ENCODE assay signal across 8 cellular contexts in the genomic region with DNA sequence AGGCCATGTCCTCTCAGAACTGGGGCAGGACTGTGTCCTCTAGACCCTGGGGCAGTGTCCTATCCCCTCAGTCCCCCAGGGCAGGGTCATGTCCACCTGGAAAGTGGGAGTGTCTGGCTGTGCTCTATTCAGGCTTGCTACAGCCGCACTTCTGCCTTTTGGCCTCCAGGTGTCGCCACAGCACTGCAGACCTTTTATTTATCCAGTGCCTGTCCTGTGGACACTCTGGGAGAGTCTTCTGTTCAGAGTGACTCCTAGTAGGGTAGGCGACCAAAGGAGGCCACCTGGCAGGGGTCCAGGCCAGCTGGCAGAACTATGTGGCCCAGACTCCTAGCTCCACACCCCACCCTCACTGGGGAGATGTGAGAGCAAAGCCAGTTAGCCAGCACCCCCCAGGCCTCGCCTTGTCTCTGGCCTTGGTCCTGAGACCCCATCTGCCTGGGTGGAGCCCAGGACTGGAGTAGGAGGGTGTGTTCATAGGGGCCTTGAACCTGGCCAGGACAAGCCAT. TPM values are rescaled to one million over a fixed set of nuclear protein-coding genes. Genes with fewer than 3 reads are reported as not detected.
DNase-seq lines count a peak whose midpoint lies in the region; ATAC-seq and TF ChIP-seq lines count a peak whose summit lies in the region.

No MANE protein-coding gene starts in this region.

- RAD21 ChIA-PET in HCT116 (lab: Charles Lee; ENCODE audit: low non-redundant PET in 1 of 2, low total read pairs in 2 of 2, uncharacterized antibody in 2 of 2, unreplicated experiment in 2 of 2), result no interaction called here

- H3K27ac ChIP-seq in HCT116 (ENCODE audit: low read depth, low read length), result no peak overlapping the region

- CTCF ChIA-PET in HCT116 (lab: Charles Lee), result interaction anchor here (1.3 kb wide), 1 partner anchor 205 kb away, joined by 7 read pairs; no protein-coding TSS in a partner anchor

- peak; percentile 98 for TF ChIP-seq RAD21 in HCT116 (IDR thresholded peaks at IDR 0.05; ENCODE audit: low read depth)

- no peak overlapping the region for H3K4me3 ChIP-seq in HCT116 (replicated peaks in 1 of 2; ENCODE audit: low read depth in 1 of 2, low read length in 2 of 2)

- no peaks in the 10 kb centered on the region for H3K9me3 ChIP-seq in HCT116 (ENCODE audit: control insufficient read depth in 1 of 2, insufficient read depth in 1 of 2, low read depth in 1 of 2, low read length in 2 of 2)

- DNase-seq in CMK (ENCODE audit: low read depth) (peak; percentile 35), HCT116 (ENCODE audit: low read depth, low spot score) (no peak), NCI-H460 (ENCODE audit: extremely low read depth, low read depth) (peak; percentile 56), dermis microvascular lymphatic vessel endothelial cell (ENCODE audit: low read depth in 2 of 2) (peak; percentile 50 to 70), medulla oblongata (ENCODE audit: extremely low spot score) (peak; percentile 78)
- DNase-seq in activated CD4-positive, alpha-beta T cell treated with anti-CD3 and anti-CD28 coated beads, Interleukin-2, amount 50 U/mL, for 1 hour, result peak; percentile 65
- peak; percentile 44 to 45 for DNase-seq in stimulated activated CD8-positive, alpha-beta memory T cell treated with anti-CD3 and anti-CD28 coated beads, Interleukin-2, amount 100 ng/mL, for 48 hours (ENCODE audit: low read depth in 2 of 2)

- no peak for TF ChIP-seq POLR2A in HCT116 (IDR thresholded peaks at IDR 0.05; ENCODE audit: borderline replicate concordance, extremely low read depth, insufficient read depth, insufficient read length)

- H3K27me3 ChIP-seq in HCT116 (ENCODE audit: insufficient read depth, low read length), result no peaks in the 10 kb centered on the region

- peaks cover 7 to 15% of the 10 kb centered on the region in 2 experiments; a peak in 3 of 4 replicates for H3K4me1 ChIP-seq in HCT116 (ENCODE audit: control insufficient read depth in 1 of 2, insufficient read depth in 2 of 2, low read length in 2 of 2)

- intact Hi-C loops in HCT116 (cut with micrococcal nuclease), result loop anchor here (1.0 to 10.0 kb wide), 6 partner anchors 190 to 1080 kb away; partner anchors contain the start of gene SMARCC1

- ATAC-seq in HCT116, result peak; percentile 92
- ATAC-seq in HG03521 (IDR thresholded peaks at IDR 0.05; ENCODE audit: unreplicated experiment), result no peak

- TF ChIP-seq CTCF in HCT116 (IDR thresholded peaks at IDR 0.05 in 2 of 3, conservative IDR thresholded peaks at IDR 0.05 in 1 of 3; ENCODE audit: borderline replicate concordance in 1 of 3, insufficient read depth in 1 of 3, low read depth in 2 of 3, low read length in 2 of 3), result peak; percentile 94 to 96 (median 94)

- no peak overlapping the region for H3K4me2 ChIP-seq in HCT116 (ENCODE audit: low read length)

- no peaks in the 10 kb centered on the region for H3K9me2 ChIP-seq in HCT116 (ENCODE audit: insufficient read depth)

- no peak overlapping the region for H2AFZ ChIP-seq in HCT116 (ENCODE audit: low read depth, low read length, poor library complexity, severe bottlenecking)

- no peaks in the 10 kb centered on the region for H3K36me3 ChIP-seq in HCT116 (ENCODE audit: control insufficient read depth in 1 of 2, insufficient read depth in 2 of 2, low read length in 2 of 2)

- POLR2A ChIA-PET in HCT116 (lab: Charles Lee), result no interaction called here

- no peaks in the 10 kb centered on the region for H4K20me1 ChIP-seq in HCT116 (ENCODE audit: insufficient read depth)

- BruUV-seq in HCT116 (replicated peaks; lab: Mats Ljungman, UMichigan), result no TSS peak

- H3K79me2 ChIP-seq in HCT116 (ENCODE audit: insufficient read depth, low read length), result no peaks in the 10 kb centered on the region

- H3K9ac ChIP-seq in HCT116 (ENCODE audit: low read length), result no peak overlapping the region

TF ChIP-seq in HCT116, 20 proteins besides CTCF, POLR2A, EP300 and RAD21:
- TF ChIP-seq SRF (IDR thresholded peaks at IDR 0.05; ENCODE audit: low read depth) (no peak), SP1 (IDR thresholded peaks at IDR 0.05; ENCODE audit: low read depth) (no peak), POLR2AphosphoS5 (IDR thresholded peaks at IDR 0.05; ENCODE audit: low read depth, low read length) (no peak), CEBPB (IDR thresholded peaks at IDR 0.05; ENCODE audit: low read depth) (no peak), ELF1 (IDR thresholded peaks at IDR 0.05; ENCODE audit: borderline replicate concordance, low read depth) (no peak), FOSL1 (IDR thresholded peaks at IDR 0.05; ENCODE audit: low read depth) (no peak), SIN3A (IDR thresholded peaks at IDR 0.05; ENCODE audit: low read depth) (no peak), TCF7L2 (IDR thresholded peaks at IDR 0.05; ENCODE audit: borderline replicate concordance, extremely low read depth, insufficient read depth, insufficient read length) (no peak), YY1 (IDR thresholded peaks at IDR 0.05; ENCODE audit: extremely low read depth, insufficient replicate concordance, low read depth, low read length) (no peak), JUND (IDR thresholded peaks at IDR 0.05) (no peak), EGR1 (IDR thresholded peaks at IDR 0.05; ENCODE audit: low read depth) (no peak), EZH2phosphoT487 (IDR thresholded peaks at IDR 0.05; ENCODE audit: borderline replicate concordance) (no peak), ZNF274 (IDR thresholded peaks at IDR 0.05; ENCODE audit: low read depth, low read length) (no peak), CBX3 (IDR thresholded peaks at IDR 0.05; ENCODE audit: low read depth) (no peak), EZH2 (IDR thresholded peaks at IDR 0.05) (no peak), ZFX (IDR thresholded peaks at IDR 0.05) (no peak)
- TF ChIP-seq, protein P1, sequence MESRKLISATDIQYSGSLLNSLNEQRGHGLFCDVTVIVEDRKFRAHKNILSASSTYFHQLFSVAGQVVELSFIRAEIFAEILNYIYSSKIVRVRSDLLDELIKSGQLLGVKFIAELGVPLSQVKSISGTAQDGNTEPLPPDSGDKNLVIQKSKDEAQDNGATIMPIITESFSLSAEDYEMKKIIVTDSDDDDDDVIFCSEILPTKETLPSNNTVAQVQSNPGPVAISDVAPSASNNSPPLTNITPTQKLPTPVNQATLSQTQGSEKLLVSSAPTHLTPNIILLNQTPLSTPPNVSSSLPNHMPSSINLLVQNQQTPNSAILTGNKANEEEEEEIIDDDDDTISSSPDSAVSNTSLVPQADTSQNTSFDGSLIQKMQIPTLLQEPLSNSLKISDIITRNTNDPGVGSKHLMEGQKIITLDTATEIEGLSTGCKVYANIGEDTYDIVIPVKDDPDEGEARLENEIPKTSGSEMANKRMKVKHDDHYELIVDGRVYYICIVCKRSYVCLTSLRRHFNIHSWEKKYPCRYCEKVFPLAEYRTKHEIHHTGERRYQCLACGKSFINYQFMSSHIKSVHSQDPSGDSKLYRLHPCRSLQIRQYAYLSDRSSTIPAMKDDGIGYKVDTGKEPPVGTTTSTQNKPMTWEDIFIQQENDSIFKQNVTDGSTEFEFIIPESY (IDR thresholded peaks at IDR 0.05; ENCODE audit: extremely low read depth, insufficient replicate concordance, low read length), result no peak
- TF ChIP-seq, protein P2, sequence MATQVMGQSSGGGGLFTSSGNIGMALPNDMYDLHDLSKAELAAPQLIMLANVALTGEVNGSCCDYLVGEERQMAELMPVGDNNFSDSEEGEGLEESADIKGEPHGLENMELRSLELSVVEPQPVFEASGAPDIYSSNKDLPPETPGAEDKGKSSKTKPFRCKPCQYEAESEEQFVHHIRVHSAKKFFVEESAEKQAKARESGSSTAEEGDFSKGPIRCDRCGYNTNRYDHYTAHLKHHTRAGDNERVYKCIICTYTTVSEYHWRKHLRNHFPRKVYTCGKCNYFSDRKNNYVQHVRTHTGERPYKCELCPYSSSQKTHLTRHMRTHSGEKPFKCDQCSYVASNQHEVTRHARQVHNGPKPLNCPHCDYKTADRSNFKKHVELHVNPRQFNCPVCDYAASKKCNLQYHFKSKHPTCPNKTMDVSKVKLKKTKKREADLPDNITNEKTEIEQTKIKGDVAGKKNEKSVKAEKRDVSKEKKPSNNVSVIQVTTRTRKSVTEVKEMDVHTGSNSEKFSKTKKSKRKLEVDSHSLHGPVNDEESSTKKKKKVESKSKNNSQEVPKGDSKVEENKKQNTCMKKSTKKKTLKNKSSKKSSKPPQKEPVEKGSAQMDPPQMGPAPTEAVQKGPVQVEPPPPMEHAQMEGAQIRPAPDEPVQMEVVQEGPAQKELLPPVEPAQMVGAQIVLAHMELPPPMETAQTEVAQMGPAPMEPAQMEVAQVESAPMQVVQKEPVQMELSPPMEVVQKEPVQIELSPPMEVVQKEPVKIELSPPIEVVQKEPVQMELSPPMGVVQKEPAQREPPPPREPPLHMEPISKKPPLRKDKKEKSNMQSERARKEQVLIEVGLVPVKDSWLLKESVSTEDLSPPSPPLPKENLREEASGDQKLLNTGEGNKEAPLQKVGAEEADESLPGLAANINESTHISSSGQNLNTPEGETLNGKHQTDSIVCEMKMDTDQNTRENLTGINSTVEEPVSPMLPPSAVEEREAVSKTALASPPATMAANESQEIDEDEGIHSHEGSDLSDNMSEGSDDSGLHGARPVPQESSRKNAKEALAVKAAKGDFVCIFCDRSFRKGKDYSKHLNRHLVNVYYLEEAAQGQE (IDR thresholded peaks at IDR 0.05; ENCODE audit: low read depth), result no peak; the same call in 1 of the 2 replicates
- TF ChIP-seq, protein P3, sequence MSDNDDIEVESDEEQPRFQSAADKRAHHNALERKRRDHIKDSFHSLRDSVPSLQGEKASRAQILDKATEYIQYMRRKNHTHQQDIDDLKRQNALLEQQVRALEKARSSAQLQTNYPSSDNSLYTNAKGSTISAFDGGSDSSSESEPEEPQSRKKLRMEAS (IDR thresholded peaks at IDR 0.05), result no peak

RNA-seq across cellular contexts. Expression of gene TMIE, which starts 3.9 kb away (rescaled TPM):
- total RNA-seq in HCT116 (2021; ENCODE audit: unreplicated experiment), result 0.74 TPM
- 0.90 and 1.1 TPM in 2 replicates for polyA plus RNA-seq in HCT116 (2012)
- 0.58 and 0.77 TPM in 2 replicates for total RNA-seq in NCI-H460 (2014; rRNA removed; shearing (Covaris generic))
- polyA plus RNA-seq in NCI-H460 (2014; cell fraction: nucleus; rRNA removed), result not detected in 2 replicates
- total RNA-seq in dermis microvascular lymphatic vessel endothelial cell, result under 0.01 TPM in 1 of 2 replicates, not detected in the other

RNA-seq across cellular contexts. Expression of gene ALS2CL, which starts 11.6 kb away (rescaled TPM):
- 16.4 TPM for total RNA-seq in HCT116 (2021; ENCODE audit: unreplicated experiment)
- polyA plus RNA-seq in HCT116 (2012), result 20.6 and 24.1 TPM in 2 replicates
- 1.4 and 2.9 TPM in 2 replicates for total RNA-seq in NCI-H460 (2014; rRNA removed; shearing (Covaris generic))
- 18.6 and 19.6 TPM in 2 replicates for polyA plus RNA-seq in NCI-H460 (2014; cell fraction: nucleus; rRNA removed)
- total RNA-seq in dermis microvascular lymphatic vessel endothelial cell, result 4.9 and 5.4 TPM in 2 replicates

RNA-seq across cellular contexts. Expression of gene PRSS50, which starts 12.6 kb away (rescaled TPM):
- total RNA-seq in HCT116 (2021; ENCODE audit: unreplicated experiment) (not detected), dermis microvascular lymphatic vessel endothelial cell (not detected in 2 replicates)
- not detected in 2 replicates for polyA plus RNA-seq in HCT116 (2012)
- not detected in 2 replicates for total RNA-seq in NCI-H460 (2014; rRNA removed; shearing (Covaris generic))
- polyA plus RNA-seq in NCI-H460 (2014; cell fraction: nucleus; rRNA removed), result 0.04 TPM in 1 of 2 replicates, not detected in the other
